Comparison of ENCODE assay signal across 1 cellular context in the genomic region with DNA sequence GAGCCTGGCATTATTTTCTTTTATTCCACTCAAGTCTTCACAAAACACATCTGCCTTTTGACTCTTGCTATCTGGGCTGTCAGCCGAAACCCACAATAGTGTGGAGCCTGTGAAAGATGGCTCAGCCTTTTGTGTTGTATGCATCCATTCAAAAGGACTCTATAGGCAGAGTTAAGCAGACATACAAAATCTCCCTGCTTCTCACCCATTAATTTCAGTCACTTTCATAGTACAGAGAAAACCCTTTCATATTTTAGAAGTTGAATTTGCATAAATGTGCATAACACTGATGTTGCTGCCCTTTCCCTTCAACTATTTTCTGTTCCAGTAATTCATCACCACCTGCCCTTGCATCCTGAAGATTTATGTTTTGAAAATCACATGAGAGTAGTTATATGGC.
TF ChIP-seq lines count a peak whose summit lies in the region.

No MANE protein-coding gene starts in this region.

TF ChIP-seq in neural cell, 6 proteins besides CTCF, POLR2A, EP300 and RAD21 (continued from another document):
- TF ChIP-seq MXI1 (conservative IDR thresholded peaks at IDR 0.05; ENCODE audit: poor library complexity, severe bottlenecking): no peak
TF ChIP-seq in neural cell: peak in this region for 0.
